17 cellular contexts compared by ENCODE assay signal in genomic region chr10:35132727-35133126, GRCh38. TPM values are rescaled to one million over a fixed set of nuclear protein-coding genes. Genes with fewer than 3 reads are reported as not detected.
A peak's percentile ranks its signal among the peaks of the same experiment; 100 is the strongest.
DNase-seq lines count a peak whose midpoint lies in the region; ATAC-seq and TF ChIP-seq lines count a peak whose summit lies in the region.
"Had no signal": no experiment of that assay in that cellular context is flagged by ENCODE, and none has a peak within 500 bp of the region (broad histone marks: within the 10 kb centered on the region; RNA-seq: fewer than 3 reads in every experiment).

No MANE protein-coding gene starts in this region.

- no peak for DNase-seq in CD8-positive, alpha-beta T cell
- DNase-seq in GM12864 (ENCODE audit: low read depth): no peak
- DNase-seq in WTC11 (ENCODE audit: low spot score): no peak
- DNase-seq in immature natural killer cell: no peak
- DNase-seq in progenitor cell of endocrine pancreas (ENCODE audit: low spot score, unreplicated experiment): no peak
- DNase-seq in RKO (ENCODE audit: low spot score): no peak
- DNase-seq in NCI-H1105 treated with DMSO at 0.1 percent for 48 hours (lab: John Stamatoyannopoulos, UW): no peak
- DNase-seq: BE2C, esophagus squamous epithelium, NCI-H187, NCI-H510A treated with DMSO at 0.1 percent for 48 hours, WERI-Rb-1 had no signal

- H3K4me1 ChIP-seq in CD8-positive, alpha-beta T cell (ENCODE audit: insufficient read depth, low read length): peaks cover 52% of the 10 kb centered on the region
- H3K4me1 ChIP-seq: BE2C had no signal

- no peaks in the 10 kb centered on the region for H3K9me3 Mint-ChIP-seq in CD8-positive, alpha-beta T cell
- H3K9me3 Mint-ChIP-seq in WTC11: no peaks in the 10 kb centered on the region
- no peaks in the 10 kb centered on the region for H3K9me3 Mint-ChIP-seq in immature natural killer cell
- H3K9me3 Mint-ChIP-seq in progenitor cell of endocrine pancreas (ENCODE audit: low read depth): no peaks in the 10 kb centered on the region
- H3K9me3 Mint-ChIP-seq: dendritic cell treated with granulocyte-macrophage colony-stimulating factor and Interleukin-4, amounts not matched to agents 40 ng/mL and 50 ng/mL, for 4 days; neural crest cell had no signal

- no peak for ATAC-seq in CD8-positive, alpha-beta T cell
- ATAC-seq in WTC11: no peak
- ATAC-seq: SK-N-SH treated with all-trans-retinoic acid at 6 μM for 48 hours had no signal

- intact Hi-C loops in CD8-positive, alpha-beta T cell (cut with DNase I, micrococcal nuclease): loop anchor here in 1 of 2 experiments (1.0 kb wide), 1 partner anchor 60 kb away; no protein-coding TSS in a partner anchor

- no peak overlapping the region for H3K4me3 Mint-ChIP-seq in CD8-positive, alpha-beta T cell
- H3K4me3 Mint-ChIP-seq in WTC11 (no peak overlapping the region), immature natural killer cell (peak overlapping the region; percentile 44 to 86 (median 83)), progenitor cell of endocrine pancreas (ENCODE audit: low read depth) (no peak overlapping the region)
- H3K4me3 Mint-ChIP-seq: dendritic cell treated with granulocyte-macrophage colony-stimulating factor and Interleukin-4, amounts not matched to agents 40 ng/mL and 50 ng/mL, for 4 days; neural crest cell had no signal

- H3K27me3 ChIP-seq in CD8-positive, alpha-beta T cell (ENCODE audit: insufficient read depth, low read length): no peaks in the 10 kb centered on the region
- H3K27me3 ChIP-seq: BE2C, esophagus squamous epithelium, suprapubic skin had no signal

- no peak overlapping the region for H3K27ac ChIP-seq in CD8-positive, alpha-beta T cell (ENCODE audit: low read depth, low read length)
- H3K27ac ChIP-seq: esophagus squamous epithelium, suprapubic skin, WERI-Rb-1 had no signal

- TF ChIP-seq CTCF in CD8-positive, alpha-beta T cell (IDR thresholded peaks at IDR 0.05): no peak
- TF ChIP-seq CTCF in GM12864 (IDR thresholded peaks at IDR 0.05; ENCODE audit: low read depth, low read length, missing control alignments) (no peak), WTC11 (IDR thresholded peaks at IDR 0.05) (no peak), progenitor cell of endocrine pancreas (IDR thresholded peaks at IDR 0.05; ENCODE audit: unreplicated experiment) (no peak)

- H3K4me3 ChIP-seq in CD8-positive, alpha-beta T cell (ENCODE audit: low read depth, low read length): no peak overlapping the region
- H3K4me3 ChIP-seq in GM12864 (ENCODE audit: low read depth, low read length): peak overlapping the region; percentile 42; the same call in 1 of the 2 replicates
- H3K4me3 ChIP-seq: esophagus squamous epithelium, lung, suprapubic skin had no signal

- no peaks in the 10 kb centered on the region for H3K36me3 ChIP-seq in CD8-positive, alpha-beta T cell (ENCODE audit: insufficient read depth, low read length)
- H3K36me3 ChIP-seq: BE2C, esophagus squamous epithelium, suprapubic skin, WERI-Rb-1 had no signal

- H3K27me3 Mint-ChIP-seq in CD8-positive, alpha-beta T cell (ENCODE audit: low read depth): no peaks in the 10 kb centered on the region
- H3K27me3 Mint-ChIP-seq in WTC11 (ENCODE audit: low read depth): no peaks in the 10 kb centered on the region
- H3K27me3 Mint-ChIP-seq in immature natural killer cell (ENCODE audit: low read depth in 3 of 3): peaks cover 15 to 26% (median 22%) of the 10 kb centered on the region in 3 donors
- H3K27me3 Mint-ChIP-seq in progenitor cell of endocrine pancreas: no peaks in the 10 kb centered on the region
- H3K27me3 Mint-ChIP-seq: dendritic cell treated with granulocyte-macrophage colony-stimulating factor and Interleukin-4, amounts not matched to agents 40 ng/mL and 50 ng/mL, for 4 days had no signal

- peak overlapping the region; percentile 20 for H3K27ac Mint-ChIP-seq in CD8-positive, alpha-beta T cell
- H3K27ac Mint-ChIP-seq in WTC11: peak overlapping the region; percentile 1; the same call in 1 of the 2 replicates
- H3K27ac Mint-ChIP-seq in immature natural killer cell: peak overlapping the region; percentile 96 to 100 (median 98)
- H3K27ac Mint-ChIP-seq in progenitor cell of endocrine pancreas: no peak overlapping the region
- H3K27ac Mint-ChIP-seq: dendritic cell treated with granulocyte-macrophage colony-stimulating factor and Interleukin-4, amounts not matched to agents 40 ng/mL and 50 ng/mL, for 4 days had no signal

- CTCF ChIA-PET in CD8-positive, alpha-beta T cell (lab: Charles Lee): interaction anchor here (0.9 to 1.8 kb wide), 2 partner anchors 10 to 63 kb away, joined by 3 to 9 read pairs; no protein-coding TSS in a partner anchor
- CTCF ChIA-PET in WTC11 (lab: Charles Lee): interaction anchor here (1.6 kb wide), 1 partner anchor 63 kb away, joined by 3 read pairs; no protein-coding TSS in a partner anchor

- no peaks in the 10 kb centered on the region for H3K9me3 ChIP-seq in CD8-positive, alpha-beta T cell (ENCODE audit: low read length)
- H3K9me3 ChIP-seq: BE2C, esophagus squamous epithelium, suprapubic skin had no signal

- peaks cover 3% of the 10 kb centered on the region for H3K36me3 Mint-ChIP-seq in CD8-positive, alpha-beta T cell
- H3K36me3 Mint-ChIP-seq in WTC11 (no peaks in the 10 kb centered on the region), immature natural killer cell (peaks cover 0 to 3% (median 0%) of the 10 kb centered on the region in 3 donors), progenitor cell of endocrine pancreas (ENCODE audit: insufficient read depth) (peaks cover 2% of the 10 kb centered on the region)

- peaks cover 56% of the 10 kb centered on the region for H3K4me1 Mint-ChIP-seq in CD8-positive, alpha-beta T cell (ENCODE audit: low read depth)
- H3K4me1 Mint-ChIP-seq in WTC11 (peaks cover 14% of the 10 kb centered on the region), immature natural killer cell (peaks cover 61 to 74% of the 10 kb centered on the region in 2 donors), progenitor cell of endocrine pancreas (ENCODE audit: low read depth) (peaks cover 8% of the 10 kb centered on the region)

- POLR2A ChIA-PET in CD8-positive, alpha-beta T cell (lab: Charles Lee): interaction anchor here (1.7 kb wide), 1 partner anchor 63 kb away, joined by 6 read pairs; no protein-coding TSS in a partner anchor
- POLR2A ChIA-PET in WTC11 (lab: Charles Lee): interaction anchor here (0.7 kb wide), 1 partner anchor 82 kb away, joined by 8 read pairs; no protein-coding TSS in a partner anchor

TF ChIP-seq in WTC11, 78 proteins besides CTCF, POLR2A, EP300 and RAD21 (continues in another document):
- TF ChIP-seq ZNF219 (CRISPR knock-in tag; IDR thresholded peaks at IDR 0.05; ENCODE audit: borderline replicate concordance) (no peak), ATF6 (CRISPR knock-in tag; IDR thresholded peaks at IDR 0.05) (no peak), ZBTB43 (CRISPR knock-in tag; IDR thresholded peaks at IDR 0.05) (no peak), MLX (CRISPR knock-in tag; IDR thresholded peaks at IDR 0.05) (no peak), ZNF423 (CRISPR knock-in tag; IDR thresholded peaks at IDR 0.05) (no peak), ZNF263 (CRISPR knock-in tag; IDR thresholded peaks at IDR 0.05; ENCODE audit: low read depth) (no peak), E2F1 (CRISPR knock-in tag; IDR thresholded peaks at IDR 0.05) (no peak)

RNA-seq across cellular contexts. Expression of gene CREM, which starts 6.1 kb away (rescaled TPM):
- 100 to 1,000 TPM; 129 to 142 TPM for total RNA-seq in CD8-positive, alpha-beta T cell
- total RNA-seq in WTC11 (2021): 17.3 to 23.6 TPM (median 18.3 TPM) in 3 replicates
- polyA plus RNA-seq in immature natural killer cell: 10 to 100 TPM; 51.4 to 84.0 (median 59.1) TPM
- total RNA-seq in progenitor cell of endocrine pancreas: 31.6 and 36.1 TPM in 2 replicates

RNA-seq across cellular contexts. Expression of gene CUL2, which starts 42.6 kb away (rescaled TPM):
- 10 to 100 TPM; 43.8 to 47.1 TPM for total RNA-seq in CD8-positive, alpha-beta T cell
- total RNA-seq in WTC11 (2021) (32.0 to 38.3 TPM (median 32.5 TPM) in 3 replicates), progenitor cell of endocrine pancreas (36.2 and 38.1 TPM in 2 replicates)
- polyA plus RNA-seq in immature natural killer cell: 10 to 100 TPM; 15.8 to 34.2 (median 33.2) TPM

Comparison
In these comparisons a context has a peak if more than half of its experiments do, and no peak if none do; other contexts are left out.
1. H3K4me3 Mint-ChIP-seq: peak in immature natural killer cell (5 of 5); none in CD8-positive, alpha-beta T cell (single experiment), WTC11 (single experiment) and progenitor cell of endocrine pancreas (single experiment).